1 cellular context compared by ENCODE assay signal in genomic region chr7:2624293-2624881, GRCh38.
TF ChIP-seq lines count a peak whose summit lies in the region.

No MANE protein-coding gene starts in this region.

TF ChIP-seq in WTC11, 78 proteins besides CTCF, POLR2A, EP300 and RAD21:
- TF ChIP-seq ATF2 (CRISPR knock-in tag; IDR thresholded peaks at IDR 0.05; ENCODE audit: borderline replicate concordance, low read depth): no peak
- TF ChIP-seq MAX (CRISPR knock-in tag; IDR thresholded peaks at IDR 0.05): no peak
- TF ChIP-seq USF2 (CRISPR knock-in tag; IDR thresholded peaks at IDR 0.05): no peak
- TF ChIP-seq CBFB (CRISPR knock-in tag; IDR thresholded peaks at IDR 0.05; ENCODE audit: low read depth): no peak
- no peak for TF ChIP-seq HMGXB4 (CRISPR knock-in tag; IDR thresholded peaks at IDR 0.05)
- no peak for TF ChIP-seq NR2C2 (CRISPR knock-in tag; IDR thresholded peaks at IDR 0.05)
- no peak for TF ChIP-seq NFATC4 (CRISPR knock-in tag; IDR thresholded peaks at IDR 0.05)
- no peak for TF ChIP-seq NFE2L1 (CRISPR knock-in tag; IDR thresholded peaks at IDR 0.05)
- no peak for TF ChIP-seq SOX15 (CRISPR knock-in tag; IDR thresholded peaks at IDR 0.05)
- TF ChIP-seq JAZF1 (CRISPR knock-in tag; IDR thresholded peaks at IDR 0.05): no peak
- no peak for TF ChIP-seq SMAD4 (CRISPR knock-in tag; IDR thresholded peaks at IDR 0.05)
- no peak for TF ChIP-seq CREB1 (CRISPR knock-in tag; IDR thresholded peaks at IDR 0.05)
- TF ChIP-seq MYBL2 (CRISPR knock-in tag; IDR thresholded peaks at IDR 0.05): no peak
- TF ChIP-seq CREM (CRISPR knock-in tag; IDR thresholded peaks at IDR 0.05): no peak
- no peak for TF ChIP-seq USF1 (CRISPR knock-in tag; IDR thresholded peaks at IDR 0.05)
- no peak for TF ChIP-seq ZBTB21 (CRISPR knock-in tag; IDR thresholded peaks at IDR 0.05; ENCODE audit: borderline replicate concordance)
- no peak for TF ChIP-seq FOXJ3 (CRISPR knock-in tag; IDR thresholded peaks at IDR 0.05; ENCODE audit: borderline replicate concordance)
- TF ChIP-seq SMAD3 (CRISPR knock-in tag; IDR thresholded peaks at IDR 0.05; ENCODE audit: borderline replicate concordance): no peak
